ENCODE assay signal across 15 cellular contexts in the genomic region with DNA sequence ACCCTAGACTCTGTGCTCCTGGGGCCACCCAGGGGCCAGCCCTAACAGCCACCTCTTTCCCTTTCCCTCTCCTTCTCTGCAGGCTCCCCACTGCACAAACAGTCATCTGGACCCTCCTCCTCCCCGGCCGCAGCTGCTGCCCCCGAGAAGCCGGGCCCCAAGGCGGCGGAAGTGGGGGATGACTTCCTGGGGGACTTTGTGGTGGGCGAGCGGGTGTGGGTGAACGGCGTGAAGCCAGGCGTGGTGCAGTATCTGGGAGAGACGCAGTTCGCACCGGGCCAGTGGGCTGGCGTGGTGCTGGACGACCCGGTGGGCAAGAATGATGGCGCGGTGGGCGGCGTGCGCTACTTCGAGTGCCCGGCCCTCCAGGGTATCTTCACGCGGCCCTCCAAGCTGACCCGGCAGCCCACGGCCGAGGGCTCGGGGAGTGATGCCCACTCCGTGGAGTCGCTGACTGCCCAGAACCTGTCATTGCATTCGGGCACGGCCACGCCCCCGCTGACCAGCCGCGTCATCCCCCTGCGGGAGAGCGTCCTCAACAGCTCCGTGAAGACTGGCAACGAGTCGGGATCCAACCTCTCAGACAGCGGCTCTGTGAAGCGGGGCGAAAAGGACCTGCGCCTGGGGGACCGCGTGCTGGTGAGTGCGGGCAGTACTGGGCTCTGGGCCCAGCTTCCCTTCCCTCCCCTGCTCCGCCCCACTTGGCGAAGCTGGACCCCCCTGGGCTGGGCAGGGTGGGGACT.
"Had no signal": no experiment of that assay in that cellular context is flagged by ENCODE, and none has a peak within 500 bp of the region (broad histone marks: within the 10 kb centered on the region; RNA-seq: fewer than 3 reads in every experiment).

No MANE protein-coding gene starts in this region.

- FAIRE-seq: endothelial cell of umbilical vein, islet of Langerhans had no signal

- H3K36me3 ChIP-seq: colonic mucosa, ovary had no signal

- H3K27ac ChIP-seq: adrenal gland, colonic mucosa, ovary had no signal

- H3K4me3 Mint-ChIP-seq: stimulated activated naive CD8-positive, alpha-beta T cell treated with anti-CD3 and anti-CD28 coated beads, Interleukin-15, Interleukin-2, amounts not matched to agents 100 ng/mL and 50 ng/mL, for 24 hours; T-helper 2 cell treated with Interferon-gamma antibody and Interleukin-4, amounts not matched to agents 5 μg/mL and 100 μg/mL, for 36 hours had no signal

- H3K27me3 Mint-ChIP-seq: stimulated activated naive CD8-positive, alpha-beta T cell treated with anti-CD3 and anti-CD28 coated beads, Interleukin-15, Interleukin-2, amounts not matched to agents 100 ng/mL and 50 ng/mL, for 24 hours had no signal

- DNase-seq: activated CD4-positive, alpha-beta T cell treated with anti-CD3 and anti-CD28 coated beads, Interleukin-2, amount 50 U/mL, for 1 hour; activated CD8-positive, alpha-beta memory T cell treated with anti-CD3 and anti-CD28 coated beads, Interleukin-2, amount 50 U/mL, for 4 hours; activated naive CD4-positive, alpha-beta T cell treated with Interleukin-2 at 50 U/mL for 16 hours; adrenal gland; caudate nucleus; colonic mucosa; foreskin melanocyte; head of caudate nucleus; ovary; stimulated activated CD4-positive, alpha-beta T cell treated with anti-CD3 and anti-CD28 coated beads, Interleukin-4, amount 100 ng/mL, for 1 hour; stimulated activated CD8-positive, alpha-beta memory T cell treated with anti-CD3 and anti-CD28 coated beads, Interleukin-4, amount 100 ng/mL, for 48 hours had no signal

- H3K4me3 ChIP-seq: adrenal gland, colonic mucosa, ovary had no signal

- H3K9me3 Mint-ChIP-seq: stimulated activated naive CD8-positive, alpha-beta T cell treated with anti-CD3 and anti-CD28 coated beads, Interleukin-15, Interleukin-2, amounts not matched to agents 100 ng/mL and 50 ng/mL, for 24 hours; T-helper 2 cell treated with Interferon-gamma antibody and Interleukin-4, amounts not matched to agents 5 μg/mL and 100 μg/mL, for 36 hours had no signal

- H3K9me3 ChIP-seq: adrenal gland, colonic mucosa, ovary had no signal

- H3K4me1 ChIP-seq: adrenal gland, colonic mucosa had no signal

- H3K27ac Mint-ChIP-seq: stimulated activated naive CD8-positive, alpha-beta T cell treated with anti-CD3 and anti-CD28 coated beads, Interleukin-15, Interleukin-2, amounts not matched to agents 100 ng/mL and 50 ng/mL, for 24 hours; T-helper 2 cell treated with Interferon-gamma antibody and Interleukin-4, amounts not matched to agents 5 μg/mL and 100 μg/mL, for 36 hours had no signal

- H3K27me3 ChIP-seq: adrenal gland, colonic mucosa, ovary had no signal
